8 cellular contexts compared by ENCODE assay signal in the genomic region with DNA sequence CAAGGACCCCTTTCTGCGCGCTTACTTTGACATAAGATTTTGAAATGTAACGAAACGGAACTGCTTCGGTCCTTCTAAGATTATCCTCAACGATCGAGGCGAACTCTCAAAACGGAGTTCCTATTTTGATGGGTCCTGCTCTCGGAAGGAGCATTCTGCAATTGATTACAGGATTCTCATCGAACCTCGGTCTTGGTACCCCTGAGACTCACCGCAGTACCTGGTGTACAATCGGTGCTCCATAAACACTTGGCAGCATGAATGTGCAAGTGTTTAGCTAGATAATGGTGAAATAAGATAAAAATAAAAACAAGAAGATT. TPM values are rescaled to one million over a fixed set of nuclear protein-coding genes. Genes with fewer than 3 reads are reported as not detected.
DNase-seq lines count a peak whose midpoint lies in the region; ATAC-seq, FAIRE-seq and TF ChIP-seq lines count a peak whose summit lies in the region.

No MANE protein-coding gene starts in this region.

- no peak for DNase-seq in A673 (ENCODE audit: low spot score)
- no peak for DNase-seq in Peyer's patch
- DNase-seq in fibroblast of mammary gland (ENCODE audit: low read depth) = no peak
- DNase-seq in retinal pigment epithelial cell (ENCODE audit: low read depth) = no peak
- DNase-seq in NCI-H1092 (lab: John Stamatoyannopoulos, UW) = no peak
- no peak for DNase-seq in frontal cortex (ENCODE audit: low spot score in 2 of 2)

- peak; percentile 11 for ATAC-seq in GM21515 (IDR thresholded peaks at IDR 0.05; ENCODE audit: unreplicated experiment)
- ATAC-seq in HG03045 (IDR thresholded peaks at IDR 0.05; ENCODE audit: unreplicated experiment) = no peak

- H3K4me1 ChIP-seq in A673 (ENCODE audit: insufficient read depth, low read length, poor library complexity, severe bottlenecking) = peaks cover 10% of the 10 kb centered on the region
- peaks cover 0 to 14% (median 0%) of the 10 kb centered on the region in 4 donors for H3K4me1 ChIP-seq in Peyer's patch

- no peak for FAIRE-seq in frontal cortex (lab: Jason Lieb, UNC)

- peaks cover 21% of the 10 kb centered on the region for H3K36me3 ChIP-seq in A673 (ENCODE audit: insufficient read depth, low read length, poor library complexity, severe bottlenecking)
- peaks cover 0 to 16% (median 0%) of the 10 kb centered on the region in 3 donors for H3K36me3 ChIP-seq in Peyer's patch

- POLR2A ChIA-PET in A673 (lab: Charles Lee; ENCODE audit: low non-redundant PET) = interaction anchor here (0.9 kb wide), 1 partner anchor 9 kb away, joined by 3 read pairs; no protein-coding TSS in a partner anchor

- BruUV-seq in A673 (replicated peaks; lab: Mats Ljungman, UMichigan) = no TSS peak

- H3K27me3 ChIP-seq in A673 (replicated peaks; ENCODE audit: insufficient read depth, low read depth, low read length, poor library complexity) (no peaks in the 10 kb centered on the region), Peyer's patch (no peaks in the 10 kb centered on the region)

- intact Hi-C loops in A673 (cut with micrococcal nuclease; ENCODE audit: unreplicated experiment) = loop anchor here (5.0 kb wide), 1 partner anchor 221 kb away; no protein-coding TSS in a partner anchor

- no peak for TF ChIP-seq POLR2A in Peyer's patch (IDR thresholded peaks at IDR 0.05)

- H3K4me3 ChIP-seq in A673 (ENCODE audit: low read depth, low read length, poor library complexity, severe bottlenecking) (peak overlapping the region; percentile 86), Peyer's patch (peak overlapping the region; percentile 53 to 87 (median 82)), fibroblast of mammary gland (ENCODE audit: control insufficient read depth, low read depth, low read length) (peak overlapping the region; percentile 98), retinal pigment epithelial cell (ENCODE audit: low read length) (peak overlapping the region; percentile 81)

- H3K27ac ChIP-seq in A673 (ENCODE audit: low read depth, low read length, poor library complexity, severe bottlenecking) = peak overlapping the region; percentile 87
- H3K27ac ChIP-seq in Peyer's patch = peak overlapping the region; percentile 89 to 93 (median 90)

- CTCF ChIA-PET in A673 (lab: Charles Lee) = interaction anchor here (0.6 to 2.3 kb wide), 7 partner anchors 9 to 707 kb away, joined by 4 to 19 read pairs (median 5); partner anchors contain the start of genes ATL1, DNAAF2 and VCPKMT

- H3K9me3 ChIP-seq in A673 (ENCODE audit: low read depth, low read length, poor library complexity, severe bottlenecking) (no peaks in the 10 kb centered on the region), Peyer's patch (no peaks in the 10 kb centered on the region)

- TF ChIP-seq CTCF in A673 (conservative IDR thresholded peaks at IDR 0.05; ENCODE audit: low read depth, low read length) (no peak), Peyer's patch (IDR thresholded peaks at IDR 0.05) (peak in 1 of 6 experiments; percentile 5), fibroblast of mammary gland (conservative IDR thresholded peaks at IDR 0.05; ENCODE audit: control insufficient read depth, insufficient read depth, low read depth, low read length) (no peak), retinal pigment epithelial cell (conservative IDR thresholded peaks at IDR 0.05; ENCODE audit: low read depth, low read length) (no peak)

RNA-seq across cellular contexts. Expression of gene NEMF, which starts 0.5 kb away (rescaled TPM):
- 77.5 and 80.2 TPM in 2 replicates for total RNA-seq in A673 (2021)
- total RNA-seq in Peyer's patch = 100 to 1,000 TPM; 114 to 413 (median 145) TPM
- 132 TPM for total RNA-seq in frontal cortex

RNA-seq across cellular contexts. Expression of gene ARF6, which starts 39.8 kb away (rescaled TPM):
- total RNA-seq in A673 (2021) (59.2 and 67.6 TPM in 2 replicates), Peyer's patch (10 to 100 TPM; 47.0 to 92.5 (median 68.5) TPM), frontal cortex (59.1 TPM)
